19 cellular contexts compared by ENCODE assay signal in the genomic region with DNA sequence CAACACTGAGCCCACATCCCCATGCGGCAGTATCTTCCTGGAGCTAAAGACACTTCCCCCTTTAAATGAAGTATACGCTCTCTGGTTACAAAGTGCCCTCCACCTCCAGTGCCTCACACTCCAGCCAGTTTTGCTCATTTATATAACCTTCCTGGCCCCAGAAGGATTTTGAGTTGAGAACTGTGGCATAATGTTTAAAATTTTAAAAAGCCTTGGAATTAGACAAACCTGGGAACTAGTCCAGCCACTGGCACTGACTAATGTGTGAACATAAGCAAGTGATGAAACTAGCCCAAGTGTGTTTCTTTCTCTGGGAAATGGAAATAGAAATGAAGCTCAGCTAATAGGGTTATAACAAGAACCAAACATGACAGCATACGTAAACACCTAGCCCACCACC.
DNase-seq lines count a peak whose midpoint lies in the region; ATAC-seq and TF ChIP-seq lines count a peak whose summit lies in the region.
"Had no signal": no experiment of that assay in that cellular context is flagged by ENCODE, and none has a peak within 500 bp of the region (broad histone marks: within the 10 kb centered on the region; RNA-seq: fewer than 3 reads in every experiment).

No MANE protein-coding gene starts in this region.

- ATAC-seq in body of pancreas (peak; percentile 58), HG02763 (IDR thresholded peaks at IDR 0.05; ENCODE audit: unreplicated experiment) (no peak)
- ATAC-seq: GM12878, Panc1 had no signal

- no peaks in the 10 kb centered on the region for H3K79me2 ChIP-seq in mammary epithelial cell (ENCODE audit: insufficient read depth, low read length)

- DNase-seq in MCF 10A (ENCODE audit: unreplicated experiment) (peak; percentile 13), mammary epithelial cell (no peak), body of pancreas (peak in 3 of 4 donors; percentile 8 to 50 (median 25)), hippocampal formation (lab: John Stamatoyannopoulos, UW) (peak; percentile 15 to 76), superior temporal gyrus (ENCODE audit: extremely low spot score) (peak; percentile 78), NCI-H2227 treated with DMSO at 0.1 percent for 48 hours (lab: John Stamatoyannopoulos, UW) (no peak), NCI-H2081 treated with DMSO at 0.1 percent for 48 hours (lab: John Stamatoyannopoulos, UW) (no peak)
- DNase-seq: CD8-positive, alpha-beta memory T cell; DND-41; GDM1; IMR-90; NCI-H1105 treated with DMSO at 0.1 percent for 48 hours; NCI-H187; NCI-H2171 treated with DMSO at 0.1 percent for 48 hours; NCI-H82 had no signal

- POLR2A ChIA-PET in MCF 10A (lab: Yijun Ruan, JAX) = interaction anchor here (1.0 kb wide), 1 partner anchor 15 kb away, joined by 4 read pairs; no protein-coding TSS in a partner anchor

- CTCF ChIA-PET in MCF 10A (lab: Yijun Ruan, JAX) (interaction anchor here (0.6 kb wide), 1 partner anchor 108 kb away, joined by 3 read pairs; no protein-coding TSS in a partner anchor), mammary epithelial cell (lab: Charles Lee; ENCODE audit: low non-redundant PET) (no interaction called here)

- no peak overlapping the region for H2AFZ ChIP-seq in mammary epithelial cell (ENCODE audit: low read depth, low read length)

- in situ Hi-C loops in mammary epithelial cell (cut with MboI; ENCODE audit: low sequenced_read_pairs in 2 of 2) = no loop called here

- H3K9ac ChIP-seq in mammary epithelial cell (ENCODE audit: insufficient read depth, low read length) = no peak overlapping the region
- H3K9ac ChIP-seq: BLaER1 treated with 17β-estradiol and CSF1 and Interleukin-3, amounts not matched to agents 10 nM and 100 nM had no signal

- H4K20me1 ChIP-seq in mammary epithelial cell (ENCODE audit: insufficient read depth, low read length) = no peaks in the 10 kb centered on the region
- H4K20me1 ChIP-seq: BLaER1 treated with 17β-estradiol and CSF1 and Interleukin-3, amounts not matched to agents 10 nM and 100 nM had no signal

- H3K36me3 Mint-ChIP-seq in MCF 10A (ENCODE audit: insufficient read depth, unreplicated experiment) = no peaks in the 10 kb centered on the region
- H3K36me3 Mint-ChIP-seq: CD8-positive, alpha-beta memory T cell had no signal

- H3K4me1 ChIP-seq in mammary epithelial cell (ENCODE audit: insufficient read depth, low read length) (no peaks in the 10 kb centered on the region), body of pancreas (peaks cover 14% of the 10 kb centered on the region)
- H3K4me1 ChIP-seq: BLaER1 treated with 17β-estradiol and CSF1 and Interleukin-3, amounts not matched to agents 10 nM and 100 nM had no signal

- no TSS peak for BruUV-seq in MCF 10A (replicated peaks; lab: Mats Ljungman, UMichigan)
- no TSS peak for BruUV-seq in mammary epithelial cell (replicated peaks; lab: Mats Ljungman, UMichigan)

- dilution Hi-C loops in mammary epithelial cell (cut with HindIII; ENCODE audit: low sequenced_read_pairs) = no loop called here

- H3K9me3 ChIP-seq in mammary epithelial cell (replicated peaks; ENCODE audit: insufficient read depth, low read length) (no peaks in the 10 kb centered on the region), body of pancreas (no peaks in the 10 kb centered on the region)
- H3K9me3 ChIP-seq: BLaER1 treated with 17β-estradiol and CSF1 and Interleukin-3, amounts not matched to agents 10 nM and 100 nM had no signal

- H3K4me3 Mint-ChIP-seq in MCF 10A (ENCODE audit: unreplicated experiment) = no peak overlapping the region
- H3K4me3 Mint-ChIP-seq: CD8-positive, alpha-beta memory T cell had no signal

- no peak overlapping the region for H3K27ac ChIP-seq in mammary epithelial cell (ENCODE audit: insufficient read depth, low read depth, low read length)
- no peak overlapping the region for H3K27ac ChIP-seq in body of pancreas
- H3K27ac ChIP-seq: BLaER1 treated with 17β-estradiol and CSF1 and Interleukin-3, amounts not matched to agents 10 nM and 100 nM had no signal

- no peaks in the 10 kb centered on the region for H3K27me3 Mint-ChIP-seq in MCF 10A (ENCODE audit: insufficient read depth, unreplicated experiment)
- H3K27me3 Mint-ChIP-seq: CD8-positive, alpha-beta memory T cell had no signal

- H3K27ac Mint-ChIP-seq in MCF 10A (ENCODE audit: low read depth, unreplicated experiment) = no peak overlapping the region
- H3K27ac Mint-ChIP-seq: CD8-positive, alpha-beta memory T cell had no signal

- TF ChIP-seq CTCF in MCF 10A (IDR thresholded peaks at IDR 0.05; ENCODE audit: unreplicated experiment) (no peak), mammary epithelial cell (conservative IDR thresholded peaks at IDR 0.05 in 1 of 2, IDR thresholded peaks at IDR 0.05 in 1 of 2; ENCODE audit: extremely low read depth in 1 of 2, insufficient read depth in 1 of 2, low read depth in 1 of 2, low read length in 2 of 2) (no peak), body of pancreas (IDR thresholded peaks at IDR 0.05) (no peak)

- H3K9me3 Mint-ChIP-seq in MCF 10A (ENCODE audit: unreplicated experiment) = no peaks in the 10 kb centered on the region

- no peaks in the 10 kb centered on the region for H3K36me3 ChIP-seq in mammary epithelial cell (ENCODE audit: insufficient read depth, low read length)
- H3K36me3 ChIP-seq in body of pancreas (replicated peaks in 1 of 2; ENCODE audit: insufficient read depth in 1 of 2, low read depth in 2 of 2) = no peaks in the 10 kb centered on the region
- H3K36me3 ChIP-seq: BLaER1 treated with 17β-estradiol and CSF1 and Interleukin-3, amounts not matched to agents 10 nM and 100 nM had no signal

- no peak overlapping the region for H3K4me3 ChIP-seq in mammary epithelial cell (replicated peaks in 1 of 3; ENCODE audit: insufficient read depth in 1 of 3, low read depth in 2 of 3, low read length in 3 of 3)
- no peak overlapping the region for H3K4me3 ChIP-seq in body of pancreas
- H3K4me3 ChIP-seq: BLaER1 treated with 17β-estradiol and CSF1 and Interleukin-3, amounts not matched to agents 10 nM and 100 nM; GM12878 had no signal

- TF ChIP-seq POLR2A in body of pancreas (IDR thresholded peaks at IDR 0.05) = no peak

- H3K4me1 Mint-ChIP-seq in MCF 10A (ENCODE audit: insufficient read depth, unreplicated experiment) = peaks cover 7% of the 10 kb centered on the region
- H3K4me1 Mint-ChIP-seq: CD8-positive, alpha-beta memory T cell had no signal

- WGBS in mammary epithelial cell (ENCODE audit: low coverage, missing lambda C conversion rate) = 97% methylated on average over 3 of the region's 3 CpGs
- WGBS in body of pancreas, 2 donors = 41 to 61% methylated on average over 3 of the region's 3 CpGs

- H3K27me3 ChIP-seq in mammary epithelial cell (ENCODE audit: insufficient read depth, low read length) (no peaks in the 10 kb centered on the region), body of pancreas (no peaks in the 10 kb centered on the region)
- H3K27me3 ChIP-seq: BLaER1 treated with 17β-estradiol and CSF1 and Interleukin-3, amounts not matched to agents 10 nM and 100 nM had no signal

- H3K4me2 ChIP-seq in mammary epithelial cell (ENCODE audit: insufficient read depth, low read depth, low read length) = no peak overlapping the region
- H3K4me2 ChIP-seq: BLaER1 treated with 17β-estradiol and CSF1 and Interleukin-3, amounts not matched to agents 10 nM and 100 nM had no signal

- intact Hi-C loops in MCF 10A (cut with micrococcal nuclease) = no loop called here
- intact Hi-C loops in mammary epithelial cell (cut with micrococcal nuclease) = loop anchor here (5.0 to 10.0 kb wide), 4 partner anchors 172 to 1279 kb away; no protein-coding TSS in a partner anchor
- intact Hi-C loops in body of pancreas (cut with DNase I) = no loop called here

Comparison
In these comparisons a context has a peak if more than half of its experiments do, and no peak if none do; other contexts are left out.
1. DNase-seq: peak in MCF 10A (single experiment), body of pancreas (3 of 4), hippocampal formation (2 of 2) and superior temporal gyrus (single experiment); none in mammary epithelial cell (single experiment), NCI-H2227 treated with DMSO at 0.1 percent for 48 hours (single experiment) and NCI-H2081 treated with DMSO at 0.1 percent for 48 hours (single experiment).